ENCODE assay signal across 8 cellular contexts in genomic region chr22:17368727-17369552, GRCh38. TPM values are rescaled to one million over a fixed set of nuclear protein-coding genes. Genes with fewer than 3 reads are reported as not detected.
DNase-seq lines count a peak whose midpoint lies in the region; ATAC-seq and TF ChIP-seq lines count a peak whose summit lies in the region.

CECR2 (plus strand) TSS chr22:17369460; CDS start chr22:17369784, 324 bp downstream.

- no peak for TF ChIP-seq CTCF in DOHH2 (IDR thresholded peaks at IDR 0.05; ENCODE audit: low read depth, low read length, poor library complexity, severe bottlenecking)
- TF ChIP-seq CTCF in cardiac muscle cell (IDR thresholded peaks at IDR 0.05; ENCODE audit: low read depth, low read length), result no peak

- H3K9me3 Mint-ChIP-seq in activated T-cell treated with anti-CD3 and anti-CD28 coated beads, Interleukin-2, amount 50 U/mL, for 24 hours, result no peaks in the 10 kb centered on the region

- H3K4me2 ChIP-seq in DOHH2 (ENCODE audit: low read length), result peak within 1 kb of the TSS; percentile 91

- no peaks in the 10 kb centered on the region for H3K36me3 Mint-ChIP-seq in activated T-cell treated with anti-CD3 and anti-CD28 coated beads, Interleukin-2, amount 50 U/mL, for 24 hours (ENCODE audit: low read depth)

- no peaks in the 10 kb centered on the region for H3K9me2 ChIP-seq in DOHH2 (replicated peaks; ENCODE audit: control insufficient read depth, low read length)

- H3K79me2 ChIP-seq in DOHH2 (ENCODE audit: control insufficient read depth, low read length), result peaks cover 55% of the 10 kb centered on the region

- H3K4me1 ChIP-seq in DOHH2 (ENCODE audit: control insufficient read depth, low read length) (peaks cover 41% of the 10 kb centered on the region), cardiac muscle cell (ENCODE audit: low read depth) (peaks cover 36% of the 10 kb centered on the region)

- H3K27me3 ChIP-seq in DOHH2 (ENCODE audit: control insufficient read depth, low read length) (no peaks in the 10 kb centered on the region), cardiac muscle cell (no peaks in the 10 kb centered on the region)

- ATAC-seq in HG03457 (IDR thresholded peaks at IDR 0.05; ENCODE audit: unreplicated experiment), result no peak

- H3K27ac ChIP-seq in DOHH2 (ENCODE audit: low read depth, low read length), result peak within 1 kb of the TSS; percentile 65
- peak within 1 kb of the TSS; percentile 100 for H3K27ac ChIP-seq in cardiac muscle cell

- peaks cover 24% of the 10 kb centered on the region for H3K4me1 Mint-ChIP-seq in activated T-cell treated with anti-CD3 and anti-CD28 coated beads, Interleukin-2, amount 50 U/mL, for 24 hours (ENCODE audit: low read depth)

- peak; percentile 82 to 92 (median 88) for DNase-seq in NCI-H1417 (lab: John Stamatoyannopoulos, UW)
- DNase-seq in activated T-cell treated with anti-CD3 and anti-CD28 coated beads, Interleukin-2, amount 50 U/mL, for 24 hours, result peak; percentile 36
- peak; percentile 67 to 88 for DNase-seq in cardiac muscle cell (ENCODE audit: low read depth in 1 of 2, low spot score in 1 of 2)
- peak; percentile 50 for DNase-seq in occipital lobe (lab: John Stamatoyannopoulos, UW)
- no peak for DNase-seq in amniotic stem cell (lab: John Stamatoyannopoulos, UW)
- DNase-seq in HUDEP-2 (lab: John Stamatoyannopoulos, UW; ENCODE audit: unreplicated experiment in 76 of 76), result no peak

- peak within 1 kb of the TSS; percentile 62 for H3K4me3 Mint-ChIP-seq in activated T-cell treated with anti-CD3 and anti-CD28 coated beads, Interleukin-2, amount 50 U/mL, for 24 hours

- peaks cover 9% of the 10 kb centered on the region; the same call in 1 of the 2 replicates for H3F3A ChIP-seq in DOHH2 (ENCODE audit: control insufficient read depth, insufficient read depth)

- H3K9me3 ChIP-seq in DOHH2 (ENCODE audit: control insufficient read depth, insufficient read depth, low read length), result no peaks in the 10 kb centered on the region
- no peaks in the 10 kb centered on the region for H3K9me3 ChIP-seq in cardiac muscle cell (ENCODE audit: low read depth)

- no peaks in the 10 kb centered on the region for H4K20me1 ChIP-seq in DOHH2 (ENCODE audit: control insufficient read depth, insufficient read depth, low read depth, low read length)

- peak within 1 kb of the TSS; percentile 28 for H3K27ac Mint-ChIP-seq in activated T-cell treated with anti-CD3 and anti-CD28 coated beads, Interleukin-2, amount 50 U/mL, for 24 hours

- H3K36me3 ChIP-seq in DOHH2 (ENCODE audit: control insufficient read depth, low read length) (no peaks in the 10 kb centered on the region), cardiac muscle cell (no peaks in the 10 kb centered on the region)

- H3K4me3 ChIP-seq in DOHH2 (ENCODE audit: low read length) (peak within 1 kb of the TSS; percentile 93), cardiac muscle cell (peak within 1 kb of the TSS; percentile 74)

- peaks cover 69% of the 10 kb centered on the region for H3K27me3 Mint-ChIP-seq in activated T-cell treated with anti-CD3 and anti-CD28 coated beads, Interleukin-2, amount 50 U/mL, for 24 hours

RNA-seq across cellular contexts. Expression of gene CECR2, which starts in this region (rescaled TPM):
- total RNA-seq in cardiac muscle cell (17.3 and 32.3 TPM in 2 replicates), occipital lobe (4.4 TPM)
- 4.6 and 9.7 TPM in 2 replicates for polyA plus RNA-seq in cardiac muscle cell

Comparison
In these comparisons a context has a peak if more than half of its experiments do, and no peak if none do; other contexts are left out.
1. DNase-seq: peak in NCI-H1417 (3 of 3), activated T-cell treated with anti-CD3 and anti-CD28 coated beads, Interleukin-2, amount 50 U/mL, for 24 hours (single experiment), cardiac muscle cell (2 of 2) and occipital lobe (single experiment); none in amniotic stem cell (single experiment) and HUDEP-2 (0 of 76).